9 cellular contexts compared by ENCODE assay signal in genomic region chr17:79874329-79874981, GRCh38. TPM values are rescaled to one million over a fixed set of nuclear protein-coding genes. Genes with fewer than 3 reads are reported as not detected.
DNase-seq lines count a peak whose midpoint lies in the region; ATAC-seq, FAIRE-seq and TF ChIP-seq lines count a peak whose summit lies in the region.
"Had no signal": no experiment of that assay in that cellular context is flagged by ENCODE, and none has a peak within 500 bp of the region (broad histone marks: within the 10 kb centered on the region; RNA-seq: fewer than 3 reads in every experiment).

No MANE protein-coding gene starts in this region.

- no peak overlapping the region for H3K9ac ChIP-seq in GM12878 (ENCODE audit: control insufficient read depth, insufficient read depth, low read length)
- no peak overlapping the region for H3K9ac ChIP-seq in HepG2 (ENCODE audit: insufficient read depth, low read depth, low read length)

- no peak overlapping the region for H3K4me3 ChIP-seq in NB4 (ENCODE audit: low read depth, low read length)
- no peak overlapping the region for H3K4me3 ChIP-seq in GM12878
- no peak overlapping the region for H3K4me3 ChIP-seq in HepG2 (replicated peaks in 1 of 3; ENCODE audit: insufficient read depth in 1 of 3, low read depth in 2 of 3, low read length in 3 of 3)

- no peaks in the 10 kb centered on the region for H3K27me3 ChIP-seq in GM12878 (replicated peaks in 1 of 2; ENCODE audit: control insufficient read depth in 2 of 2, insufficient read depth in 2 of 2, low read length in 1 of 2)
- peaks cover 9 to 52% of the 10 kb centered on the region in 2 experiments for H3K27me3 ChIP-seq in HepG2 (ENCODE audit: control insufficient read depth in 1 of 2, insufficient read depth in 2 of 2, low read length in 2 of 2)

- POLR2A ChIA-PET in GM12878 (lab: Charles Lee) (no interaction called here), HepG2 (lab: Yijun Ruan, JAX) (no interaction called here)

- H3K9me3 ChIP-seq in GM12878 (replicated peaks; ENCODE audit: control insufficient read depth, insufficient read depth, low read length) (no peaks in the 10 kb centered on the region), HepG2 (ENCODE audit: low read length) (no peaks in the 10 kb centered on the region)

- DNase-seq in A172 (ENCODE audit: low spot score) (peak; percentile 44), DMS153 (lab: John Stamatoyannopoulos, UW) (peak; percentile 24), NB4 (ENCODE audit: low read depth) (peak; percentile 53), GM12878 (ENCODE audit: low read depth, low spot score) (no peak), HepG2 (ENCODE audit: low spot score) (peak; percentile 48), mucosa of gallbladder (ENCODE audit: low spot score) (no peak)
- DNase-seq in stimulated activated CD4-positive, alpha-beta T cell treated with anti-CD3 and anti-CD28 coated beads, Interleukin-12 subunit alpha, Interleukin-12 subunit beta, amount 100 ng/mL, for 4 hours: no peak

- H3K4me2 ChIP-seq in GM12878 (ENCODE audit: control insufficient read depth, insufficient read depth) (no peak overlapping the region), HepG2 (ENCODE audit: low read depth, low read length) (no peak overlapping the region)

- CTCF ChIA-PET in GM12878 (lab: Yijun Ruan, JAX) (interaction anchor here (0.7 to 1.4 kb wide), 3 partner anchors 96 to 133 kb away, joined by 3 to 4 read pairs (median 3); no protein-coding TSS in a partner anchor), HepG2 (lab: Yijun Ruan, JAX; ENCODE audit: low intra/inter-chr PET ratio, low total read pairs) (no interaction called here)

- TF ChIP-seq EP300 in GM12878 (IDR thresholded peaks at IDR 0.05; ENCODE audit: borderline replicate concordance in 1 of 2, control insufficient read depth in 1 of 2, low read depth in 2 of 2, low read length in 2 of 2) (no peak), HepG2 (IDR thresholded peaks at IDR 0.05; ENCODE audit: low read depth in 2 of 2, low read length in 2 of 2) (no peak), HepG2 (CRISPR knock-in tag; IDR thresholded peaks at IDR 0.05; ENCODE audit: borderline replicate concordance) (no peak)

- H3K27ac ChIP-seq in GM12878 (ENCODE audit: control insufficient read depth, insufficient read depth) (no peak overlapping the region), HepG2 (ENCODE audit: extremely low read length, insufficient read depth, low read length) (no peak overlapping the region)

- H4K20me1 ChIP-seq in GM12878 (ENCODE audit: control insufficient read depth, insufficient read depth) (no peaks in the 10 kb centered on the region), HepG2 (ENCODE audit: insufficient read depth, low read length) (no peaks in the 10 kb centered on the region)

- TF ChIP-seq CTCF in NB4 (IDR thresholded peaks at IDR 0.05; ENCODE audit: low read depth, low read length): peak; percentile 72
- TF ChIP-seq CTCF in GM12878 (IDR thresholded peaks at IDR 0.05 in 2 of 3, conservative IDR thresholded peaks at IDR 0.05 in 1 of 3; ENCODE audit: control insufficient read depth in 2 of 3, extremely low read depth in 1 of 3, insufficient read depth in 1 of 3, low read depth in 3 of 3, low read length in 3 of 3): peak; percentile 41 to 57 (median 55)
- TF ChIP-seq CTCF in HepG2 (CRISPR knock-in tag; IDR thresholded peaks at IDR 0.05): peak; percentile 58

- RAD21 ChIA-PET in GM12878 (lab: Charles Lee; ENCODE audit: unreplicated experiment): no interaction called here

- FAIRE-seq in GM12878 (lab: Jason Lieb, UNC) (peak; percentile 71), HepG2 (lab: Jason Lieb, UNC) (peak; percentile 92)
- FAIRE-seq: colon had no signal

- BruUV-seq in GM12878 (replicated peaks; lab: Mats Ljungman, UMichigan): no TSS peak
- BruUV-seq in HepG2 (replicated peaks; lab: Mats Ljungman, UMichigan): no TSS peak

- TF ChIP-seq POLR2A in NB4 (IDR thresholded peaks at IDR 0.05; ENCODE audit: extremely low read depth, insufficient read length) (no peak), GM12878 (IDR thresholded peaks at IDR 0.05; ENCODE audit: low read depth, low read length) (no peak), HepG2 (IDR thresholded peaks at IDR 0.05; ENCODE audit: insufficient read depth in 1 of 2, low read depth in 2 of 2, low read length in 2 of 2) (no peak)

- peak; percentile 14; the same call in 1 of the 2 replicates for TF ChIP-seq RAD21 in GM12878 (IDR thresholded peaks at IDR 0.05; ENCODE audit: insufficient read depth, low read depth, low read length)
- no peak for TF ChIP-seq RAD21 in HepG2 (CRISPR knock-in tag; IDR thresholded peaks at IDR 0.05)

- no peaks in the 10 kb centered on the region for H3K36me3 ChIP-seq in GM12878 (ENCODE audit: control insufficient read depth in 2 of 2, insufficient read depth in 2 of 2, low read length in 1 of 2)
- no peaks in the 10 kb centered on the region for H3K36me3 ChIP-seq in HepG2 (replicated peaks in 1 of 2; ENCODE audit: control insufficient read depth in 1 of 2, insufficient read depth in 2 of 2, low read length in 2 of 2)

- H2AFZ ChIP-seq in GM12878 (ENCODE audit: control insufficient read depth, low read depth, low read length): no peak overlapping the region
- H2AFZ ChIP-seq in HepG2 (ENCODE audit: low read length): no peak overlapping the region

- in situ Hi-C loops in GM12878 (cut with MboI): no loop called here
- in situ Hi-C loops in HepG2 (cut with HindIII; ENCODE audit: extremely low pct_ligation_motif_present, low pct_unique_long_range_greater_than_20kb): no loop called here

- ATAC-seq in GM12878 (peak; percentile 86), HepG2 (peak; percentile 76), HG02885 (IDR thresholded peaks at IDR 0.05; ENCODE audit: poor library complexity, unreplicated experiment) (no peak)

- H3K79me2 ChIP-seq in GM12878 (ENCODE audit: control insufficient read depth, insufficient read depth, low read length) (no peaks in the 10 kb centered on the region), HepG2 (ENCODE audit: insufficient read depth, low read length) (no peaks in the 10 kb centered on the region)

- intact Hi-C loops in GM12878 (cut with micrococcal nuclease; ENCODE audit: unreplicated experiment): no loop called here
- intact Hi-C loops in HepG2 (cut with micrococcal nuclease; ENCODE audit: unreplicated experiment): no loop called here

- H3K4me1 ChIP-seq in GM12878 (ENCODE audit: control insufficient read depth, insufficient read depth, low read length) (no peaks in the 10 kb centered on the region), HepG2 (ENCODE audit: insufficient read depth, low read length) (no peaks in the 10 kb centered on the region)

- SMC1A ChIA-PET in GM12878 (lab: Charles Lee; ENCODE audit: uncharacterized antibody, unreplicated experiment): no interaction called here

- 14% methylated on average over 6 of the region's 6 CpGs for WGBS in GM12878 (ENCODE audit: insufficient coverage, insufficient replicate concordance, low lambda C conversion rate, missing lambda C conversion rate)
- 5% methylated on average over 6 of the region's 6 CpGs for WGBS in HepG2 (ENCODE audit: low lambda C conversion rate)

TF ChIP-seq in GM12878, 131 proteins besides CTCF, POLR2A, EP300 and RAD21 (continues in another document):
- TF ChIP-seq SMARCA5 (IDR thresholded peaks at IDR 0.05) (no peak), YY1 (IDR thresholded peaks at IDR 0.05; ENCODE audit: low read depth, low read length) (no peak)

TF ChIP-seq in HepG2, 621 proteins besides CTCF, POLR2A, EP300 and RAD21 (continues in another document):
- no peak for TF ChIP-seq TEAD2 (CRISPR knock-in tag; IDR thresholded peaks at IDR 0.05)

RNA-seq across cellular contexts. Expression of gene CBX4, which starts 35.2 kb away (rescaled TPM):
- 17.2 and 20.5 TPM in 2 replicates for total RNA-seq in A172 (2014; rRNA removed; shearing (Covaris generic))
- total RNA-seq in GM12878 (2013; cell fraction: nucleolus; rRNA removed): 12.4 and 13.3 TPM in 2 replicates
- total RNA-seq in GM12878 (2014; rRNA removed): 14.5 and 15.5 TPM in 2 replicates
- 4.3 and 4.6 TPM in 2 replicates for total RNA-seq in GM12878 (2014; rRNA removed; fragmentation: Illumina TruSeq; extraction: Trizol)
- 23.1 and 24.6 TPM in 2 replicates for total RNA-seq in GM12878 (2021)
- polyA plus RNA-seq in GM12878 (2011; ENCODE audit: low read depth): 3.0 TPM
- polyA plus RNA-seq in GM12878 (2011; rRNA removed): 9.1 and 11.3 TPM in 2 replicates
- polyA plus RNA-seq in GM12878 (2011; cell fraction: cytosol; rRNA removed): 10.8 and 17.6 TPM in 2 replicates
- polyA plus RNA-seq in GM12878 (2011; cell fraction: nucleus; rRNA removed): 40.0 and 48.6 TPM in 2 replicates
- 12.7 and 18.0 TPM in 2 replicates for polyA plus RNA-seq in GM12878 (2012)
- 1.7 and 4.2 TPM in 2 replicates for polyA plus RNA-seq in GM12878 (2014; fragmentation: Illumina TruSeq; extraction: Trizol)
- 1 to 10 TPM in 1 of 2 experiments, under 1 TPM in 1; 0.69 to 1.2 TPM for polyA plus RNA-seq in GM12878 (2014; fragmentation: Nextera tagmentation; extraction: Ambion mirVana)
- polyA plus RNA-seq in GM12878 (2014; rRNA removed): 19.6 and 20.4 TPM in 2 replicates
- polyA plus RNA-seq in GM12878 (2016; fragmentation: Nextera tagmentation; extraction: Ambion mirVana): 1 to 10 TPM; 1.6 to 1.8 TPM
- polyA minus RNA-seq in GM12878 (2011; rRNA and poly(A)+ RNA removed): 5.6 and 15.7 TPM in 2 replicates
- 13.2 and 17.0 TPM in 2 replicates for polyA minus RNA-seq in GM12878 (2011; cell fraction: cytosol; rRNA and poly(A)+ RNA removed)
- 11.6 and 17.4 TPM in 2 replicates for polyA minus RNA-seq in GM12878 (2011; cell fraction: nucleus; rRNA and poly(A)+ RNA removed)
- 17.1 and 25.8 TPM in 2 replicates for total RNA-seq in HepG2 (2016; rRNA removed; fragmentation: Illumina TruSeq; extraction: Trizol)
- 4.7 and 4.8 TPM in 2 replicates for total RNA-seq in HepG2 (2016; cell fraction: cytosol; rRNA removed; fragmentation: Illumina TruSeq; extraction: Trizol; ENCODE audit: low read depth)
- 17.7 and 25.2 TPM in 2 replicates for total RNA-seq in HepG2 (2016; cell fraction: insoluble cytoplasmic fraction; rRNA removed; fragmentation: Illumina TruSeq; extraction: Trizol)
- total RNA-seq in HepG2 (2016; cell fraction: membrane; rRNA removed; fragmentation: Illumina TruSeq; extraction: Trizol): 13.9 and 15.1 TPM in 2 replicates
- 18.5 and 22.8 TPM in 2 replicates for total RNA-seq in HepG2 (2016; cell fraction: nucleus; rRNA removed; fragmentation: Illumina TruSeq; extraction: Trizol)
- 50.8 and 61.1 TPM in 2 replicates for polyA plus RNA-seq in HepG2 (2011; rRNA removed)
- 31.1 and 45.6 TPM in 2 replicates for polyA plus RNA-seq in HepG2 (2011; cell fraction: cytosol; rRNA removed)
- 117 and 122 TPM in 2 replicates for polyA plus RNA-seq in HepG2 (2011; cell fraction: nucleus; rRNA removed)
- 27.9 and 32.4 TPM in 2 replicates for polyA plus RNA-seq in HepG2 (2012)
- 3.7 and 4.2 TPM in 2 replicates for polyA plus RNA-seq in HepG2 (2016; cell fraction: cytosol; fragmentation: Illumina TruSeq; extraction: Trizol; ENCODE audit: low read depth)
- 29.4 and 33.0 TPM in 2 replicates for polyA plus RNA-seq in HepG2 (2016; cell fraction: insoluble cytoplasmic fraction; fragmentation: Illumina TruSeq; extraction: Trizol; ENCODE audit: low read depth)
- 11.7 and 12.5 TPM in 2 replicates for polyA plus RNA-seq in HepG2 (2016; cell fraction: membrane; fragmentation: Illumina TruSeq; extraction: Trizol; ENCODE audit: low read depth)
- 60.4 and 60.8 TPM in 2 replicates for polyA plus RNA-seq in HepG2 (2016; cell fraction: nucleus; fragmentation: Illumina TruSeq; extraction: Trizol; ENCODE audit: insufficient read depth, low read depth)
- 17.1 and 51.0 TPM in 2 replicates for polyA minus RNA-seq in HepG2 (2011; rRNA and poly(A)+ RNA removed; ENCODE audit: low replicate concordance)
- polyA minus RNA-seq in HepG2 (2011; cell fraction: cytosol; rRNA and poly(A)+ RNA removed): 33.1 and 38.6 TPM in 2 replicates
- 17.8 and 25.2 TPM in 2 replicates for polyA minus RNA-seq in HepG2 (2011; cell fraction: nucleus; rRNA and poly(A)+ RNA removed)
- total RNA-seq in mucosa of gallbladder: 36.7 TPM

Comparison
In these comparisons a context has a peak if more than half of its experiments do, and no peak if none do; other contexts are left out.
1. DNase-seq: peak in A172 (single experiment), DMS153 (single experiment), NB4 (single experiment) and HepG2 (single experiment); none in GM12878 (single experiment), mucosa of gallbladder (single experiment) and stimulated activated CD4-positive, alpha-beta T cell treated with anti-CD3 and anti-CD28 coated beads, Interleukin-12 subunit alpha, Interleukin-12 subunit beta, amount 100 ng/mL, for 4 hours (single experiment).
2. Peak in every context shown above with its lines, with median percentiles within 50 percentile points of each other: CTCF ChIP-seq.